Comparison of ENCODE assay signal across 22 cellular contexts in genomic region chr6:98547151-98547550, GRCh38.
DNase-seq lines count a peak whose midpoint lies in the region; ATAC-seq, FAIRE-seq and TF ChIP-seq lines count a peak whose summit lies in the region.
"Had no signal": no experiment of that assay in that cellular context is flagged by ENCODE, and none has a peak within 500 bp of the region (broad histone marks: within the 10 kb centered on the region; RNA-seq: fewer than 3 reads in every experiment).

No MANE protein-coding gene starts in this region.

- H3K4me3 ChIP-seq in trophoblast cell (ENCODE audit: low read depth, low read length) (no peak overlapping the region), HepG2 (replicated peaks in 1 of 3; ENCODE audit: insufficient read depth in 1 of 3, low read depth in 2 of 3, low read length in 3 of 3) (no peak overlapping the region)
- H3K4me3 ChIP-seq: A549 had no signal

- TF ChIP-seq RAD21 in HepG2 (CRISPR knock-in tag; IDR thresholded peaks at IDR 0.05) = no peak

- in situ Hi-C loops in HepG2 (cut with HindIII; ENCODE audit: extremely low pct_ligation_motif_present, low pct_unique_long_range_greater_than_20kb) = no loop called here

- H4K8ac ChIP-seq in trophoblast cell (ENCODE audit: low read depth, low read length) = no peak overlapping the region

- H3K4me1 Mint-ChIP-seq in WTC11 = peaks cover 19% of the 10 kb centered on the region
- H3K4me1 Mint-ChIP-seq: IgD-negative memory B cell had no signal

- no peak overlapping the region for H3K9ac ChIP-seq in trophoblast cell (ENCODE audit: low read length)
- H3K9ac ChIP-seq in HepG2 (ENCODE audit: insufficient read depth, low read depth, low read length) = no peak overlapping the region

- peak; percentile 43; the same call in 1 of the 2 replicates for ATAC-seq in WTC11
- ATAC-seq in GM21723 (IDR thresholded peaks at IDR 0.05; ENCODE audit: unreplicated experiment) = no peak
- no peak for ATAC-seq in HepG2
- no peak for ATAC-seq in HG02981 (IDR thresholded peaks at IDR 0.05; ENCODE audit: unreplicated experiment)
- ATAC-seq: A549 had no signal

- CTCF ChIA-PET in WTC11 (lab: Charles Lee) = no interaction called here
- CTCF ChIA-PET in HepG2 (lab: Yijun Ruan, JAX; ENCODE audit: low intra/inter-chr PET ratio, low total read pairs) = no interaction called here

- no peak overlapping the region for H3K23ac ChIP-seq in trophoblast cell (ENCODE audit: low read length)

- no peak overlapping the region for H4K12ac ChIP-seq in trophoblast cell (ENCODE audit: low read depth, low read length)

- H3K9me3 Mint-ChIP-seq in WTC11 = no peaks in the 10 kb centered on the region
- H3K9me3 Mint-ChIP-seq: CD4-positive, alpha-beta T cell; H9; IgD-negative memory B cell had no signal

- no peak overlapping the region for H2BK12ac ChIP-seq in trophoblast cell (ENCODE audit: low read length)

- H3K27me3 ChIP-seq in trophoblast cell (ENCODE audit: insufficient read depth, low read length) = no peaks in the 10 kb centered on the region
- H3K27me3 ChIP-seq in HepG2 (ENCODE audit: control insufficient read depth in 1 of 2, insufficient read depth in 2 of 2, low read length in 2 of 2) = no peaks in the 10 kb centered on the region

- TF ChIP-seq EP300 in HepG2 (IDR thresholded peaks at IDR 0.05; ENCODE audit: low read depth in 2 of 2, low read length in 2 of 2) = no peak
- no peak for TF ChIP-seq EP300 in HepG2 (CRISPR knock-in tag; IDR thresholded peaks at IDR 0.05; ENCODE audit: borderline replicate concordance)

- H3K4me2 ChIP-seq in trophoblast cell (ENCODE audit: low read length) (peak overlapping the region; percentile 18), HepG2 (ENCODE audit: low read depth, low read length) (no peak overlapping the region)
- H3K4me2 ChIP-seq: A549 had no signal

- no peak overlapping the region for H3K14ac ChIP-seq in trophoblast cell (ENCODE audit: low read length)

- peak; percentile 21 for DNase-seq in ELF-1 (ENCODE audit: low read depth, low spot score)
- no peak for DNase-seq in WTC11 (ENCODE audit: low spot score)
- peak; percentile 63 for DNase-seq in islet precursor cell
- no peak for DNase-seq in trophoblast cell
- DNase-seq in NCI-H1930 (lab: John Stamatoyannopoulos, UW) = no peak
- DNase-seq in HepG2 (ENCODE audit: low spot score) = no peak
- DNase-seq: AML-193; Caco-2; CD4-positive, alpha-beta T cell; GDM1; H9 had no signal

- H3K36me3 Mint-ChIP-seq in WTC11 = no peaks in the 10 kb centered on the region
- H3K36me3 Mint-ChIP-seq: IgD-negative memory B cell had no signal

- peaks cover 3 to 5% of the 10 kb centered on the region in 2 experiments for H3K4me1 ChIP-seq in trophoblast cell (ENCODE audit: control insufficient read depth in 1 of 2, insufficient read depth in 2 of 2, low read length in 2 of 2)
- H3K4me1 ChIP-seq in HepG2 (ENCODE audit: insufficient read depth, low read length) = no peaks in the 10 kb centered on the region
- H3K4me1 ChIP-seq: A549, Caco-2 had no signal

- H3K4ac ChIP-seq in trophoblast cell (ENCODE audit: low read depth, low read length) = no peak overlapping the region

- H3K36me3 ChIP-seq in trophoblast cell (ENCODE audit: control insufficient read depth in 1 of 2, insufficient read depth in 2 of 2, low read length in 2 of 2) = no peaks in the 10 kb centered on the region
- H3K36me3 ChIP-seq in HepG2 (replicated peaks in 1 of 2; ENCODE audit: control insufficient read depth in 1 of 2, insufficient read depth in 2 of 2, low read length in 2 of 2) = no peaks in the 10 kb centered on the region

- TF ChIP-seq POLR2A in HepG2 (IDR thresholded peaks at IDR 0.05; ENCODE audit: insufficient read depth in 1 of 2, low read depth in 2 of 2, low read length in 2 of 2) = no peak

- no TSS peak for BruUV-seq in HepG2 (replicated peaks; lab: Mats Ljungman, UMichigan)

- H3K79me2 ChIP-seq in trophoblast cell (ENCODE audit: control insufficient read depth, insufficient read depth, low read length, poor library complexity) (no peaks in the 10 kb centered on the region), HepG2 (ENCODE audit: insufficient read depth, low read length) (no peaks in the 10 kb centered on the region)

- H3K27ac ChIP-seq in trophoblast cell (ENCODE audit: low read depth, low read length) = no peak overlapping the region
- no peak overlapping the region for H3K27ac ChIP-seq in HepG2 (ENCODE audit: extremely low read length, insufficient read depth, low read length)
- H3K27ac ChIP-seq: 22Rv1, A549, C4-2B had no signal

- POLR2A ChIA-PET in WTC11 (lab: Charles Lee) (no interaction called here), HepG2 (lab: Yijun Ruan, JAX) (no interaction called here)

- H3K9me3 ChIP-seq in trophoblast cell (ENCODE audit: insufficient read depth, low read depth, low read length) = no peaks in the 10 kb centered on the region
- no peaks in the 10 kb centered on the region for H3K9me3 ChIP-seq in HepG2 (ENCODE audit: low read length)
- H3K9me3 ChIP-seq: A549, Caco-2 had no signal

- no peak overlapping the region for H3K4me3 Mint-ChIP-seq in WTC11
- H3K4me3 Mint-ChIP-seq: CD4-positive, alpha-beta T cell; H9; IgD-negative memory B cell had no signal

- no peak overlapping the region for H2AK5ac ChIP-seq in trophoblast cell (ENCODE audit: low read length)

- H3K79me1 ChIP-seq in trophoblast cell (ENCODE audit: low read length) = no peaks in the 10 kb centered on the region

- no peak overlapping the region for H4K91ac ChIP-seq in trophoblast cell (ENCODE audit: low read depth, low read length)

- TF ChIP-seq CTCF in WTC11 (IDR thresholded peaks at IDR 0.05) (no peak), HepG2 (CRISPR knock-in tag; IDR thresholded peaks at IDR 0.05) (no peak)

- no peak for FAIRE-seq in HepG2 (lab: Jason Lieb, UNC)
- FAIRE-seq: A549, D721Med, GM12892, GM18507, H1, HTR-8/SVneo had no signal

- no CpG with 5 or more reads among the region's 6 CpGs for WGBS in trophoblast cell (ENCODE audit: extremely low coverage, insufficient coverage, insufficient read length)
- WGBS in HepG2 (ENCODE audit: low lambda C conversion rate) = 1% methylated on average over 5 of the region's 6 CpGs

- H4K20me1 ChIP-seq in HepG2 (ENCODE audit: insufficient read depth, low read length) = no peaks in the 10 kb centered on the region

- H3K18ac ChIP-seq in trophoblast cell (ENCODE audit: low read length) = no peak overlapping the region

- no peak overlapping the region for H2BK120ac ChIP-seq in trophoblast cell (ENCODE audit: insufficient read depth, low read length, poor library complexity)

- H3K27ac Mint-ChIP-seq in WTC11 = no peak overlapping the region
- H3K27ac Mint-ChIP-seq: CD4-positive, alpha-beta T cell; H9; IgD-negative memory B cell had no signal

- intact Hi-C loops in HepG2 (cut with micrococcal nuclease; ENCODE audit: unreplicated experiment) = no loop called here

- no peaks in the 10 kb centered on the region for H3K27me3 Mint-ChIP-seq in WTC11 (ENCODE audit: low read depth)

- no peak overlapping the region for H2BK5ac ChIP-seq in trophoblast cell (ENCODE audit: low read depth, low read length, poor library complexity)

- no peak overlapping the region for H2AFZ ChIP-seq in trophoblast cell (ENCODE audit: insufficient read depth, low read length, poor library complexity)
- H2AFZ ChIP-seq in HepG2 (ENCODE audit: low read length) = no peak overlapping the region

TF ChIP-seq in WTC11, 78 proteins besides CTCF, POLR2A, EP300 and RAD21 (continues in another document):
- TF ChIP-seq ZNF671 (CRISPR knock-in tag; IDR thresholded peaks at IDR 0.05) (no peak), MAX (CRISPR knock-in tag; IDR thresholded peaks at IDR 0.05) (no peak)
- TF ChIP-seq, protein P1, sequence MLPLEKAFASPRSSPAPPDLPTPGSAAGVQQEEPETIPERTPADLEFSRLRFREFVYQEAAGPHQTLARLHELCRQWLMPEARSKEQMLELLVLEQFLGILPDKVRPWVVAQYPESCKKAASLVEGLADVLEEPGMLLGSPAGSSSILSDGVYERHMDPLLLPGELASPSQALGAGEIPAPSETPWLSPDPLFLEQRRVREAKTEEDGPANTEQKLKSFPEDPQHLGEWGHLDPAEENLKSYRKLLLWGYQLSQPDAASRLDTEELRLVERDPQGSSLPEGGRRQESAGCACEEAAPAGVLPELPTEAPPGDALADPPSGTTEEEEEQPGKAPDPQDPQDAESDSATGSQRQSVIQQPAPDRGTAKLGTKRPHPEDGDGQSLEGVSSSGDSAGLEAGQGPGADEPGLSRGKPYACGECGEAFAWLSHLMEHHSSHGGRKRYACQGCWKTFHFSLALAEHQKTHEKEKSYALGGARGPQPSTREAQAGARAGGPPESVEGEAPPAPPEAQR (CRISPR knock-in tag; IDR thresholded peaks at IDR 0.05) = no peak

TF ChIP-seq in HepG2, 621 proteins besides CTCF, POLR2A, EP300 and RAD21 (continues in another document):
- TF ChIP-seq THYN1 (CRISPR knock-in tag; IDR thresholded peaks at IDR 0.05; ENCODE audit: borderline replicate concordance, low read depth) (no peak), SETDB1 (CRISPR knock-in tag; IDR thresholded peaks at IDR 0.05; ENCODE audit: borderline replicate concordance) (no peak), ZNF574 (CRISPR knock-in tag; IDR thresholded peaks at IDR 0.05) (no peak)

Comparison
In these comparisons a context has a peak if more than half of its experiments do, and no peak if none do; other contexts are left out.
1. DNase-seq: peak in ELF-1 (single experiment) and islet precursor cell (single experiment); none in WTC11 (single experiment), trophoblast cell (0 of 2), NCI-H1930 (0 of 2) and HepG2 (single experiment).